In genomic region chr5:859391-859790, GRCh38 we compare ENCODE assay signal across 19 cellular contexts.
"Had no signal": no experiment of that assay in that cellular context is flagged by ENCODE, and none has a peak within 500 bp of the region (broad histone marks: within the 10 kb centered on the region; RNA-seq: fewer than 3 reads in every experiment).

No MANE protein-coding gene starts in this region.

- H3K27ac Mint-ChIP-seq: activated naive CD8-positive, alpha-beta T cell; activated T-cell treated with anti-CD3 and anti-CD28 coated beads, Interleukin-2, amount 50 U/mL, for 24 hours; activated T-helper 17 cell treated with anti-CD3 and anti-CD28 coated beads, Interleukin-2, amount 50 U/mL, for 72 hours; T-cell had no signal

- DNase-seq: activated CD4-positive, alpha-beta T cell treated with anti-CD3 and anti-CD28 coated beads for 1 hour; activated CD4-positive, alpha-beta T cell treated with anti-CD3 and anti-CD28 coated beads, Interleukin-2, amount 50 U/mL, for 4 hours; activated CD8-positive, alpha-beta memory T cell treated with anti-CD3 and anti-CD28 coated beads for 24 hours; activated CD8-positive, alpha-beta memory T cell treated with anti-CD3 and anti-CD28 coated beads, Interleukin-2, amount 50 U/mL, for 4 hours; activated T-cell treated with anti-CD3 and anti-CD28 coated beads, Interleukin-2, amount 50 U/mL, for 24 hours; foreskin fibroblast; naive thymus-derived CD4-positive, alpha-beta T cell; stimulated activated CD4-positive, alpha-beta T cell treated with anti-CD3 and anti-CD28 coated beads, Interleukin-1b, Interleukin-23, amount 100 ng/mL, for 48 hours; stimulated activated naive CD8-positive, alpha-beta T cell treated with anti-CD3 and anti-CD28 coated beads, Interleukin-15, amount 100 ng/mL, for 72 hours; T-cell; tibial artery; WERI-Rb-1 had no signal

- H3K4me1 Mint-ChIP-seq: activated T-helper 17 cell treated with anti-CD3 and anti-CD28 coated beads, Interleukin-2, amount 50 U/mL, for 72 hours; stimulated activated naive CD8-positive, alpha-beta T cell treated with anti-CD3 and anti-CD28 coated beads, Interleukin-15, amount 100 ng/mL, for 72 hours; T-cell had no signal

- H3K36me3 Mint-ChIP-seq: activated naive CD8-positive, alpha-beta T cell had no signal

- H3K27me3 Mint-ChIP-seq: activated naive CD8-positive, alpha-beta T cell; activated T-cell treated with anti-CD3 and anti-CD28 coated beads, Interleukin-2, amount 50 U/mL, for 24 hours; activated T-helper 17 cell treated with anti-CD3 and anti-CD28 coated beads, Interleukin-2, amount 50 U/mL, for 72 hours; naive thymus-derived CD4-positive, alpha-beta T cell; stimulated activated naive CD8-positive, alpha-beta T cell treated with anti-CD3 and anti-CD28 coated beads, Interleukin-15, amount 100 ng/mL, for 72 hours; T-cell had no signal

- H3K9me3 ChIP-seq: right lobe of liver, tibial artery had no signal

- H3K4me3 ChIP-seq: coronary artery, right lobe of liver, skin epidermis, tibial artery had no signal

- H3K9me3 Mint-ChIP-seq: activated T-cell treated with anti-CD3 and anti-CD28 coated beads, Interleukin-2, amount 50 U/mL, for 24 hours; activated T-helper 17 cell treated with anti-CD3 and anti-CD28 coated beads, Interleukin-2, amount 50 U/mL, for 72 hours; naive thymus-derived CD4-positive, alpha-beta T cell; stimulated activated effector memory CD8-positive, alpha-beta T cell treated with anti-CD3 and anti-CD28 coated beads, Interleukin-12 subunit alpha, Interleukin-12 subunit beta, amount 100 ng/mL, for 72 hours; stimulated activated naive CD8-positive, alpha-beta T cell treated with anti-CD3 and anti-CD28 coated beads, Interleukin-15, amount 100 ng/mL, for 72 hours; T-cell had no signal

- H3K27me3 ChIP-seq: right lobe of liver had no signal

- H3K4me1 ChIP-seq: tibial artery had no signal

- H3K27ac ChIP-seq: coronary artery, epithelial cell of prostate, right lobe of liver, skin epidermis, tibial artery, WERI-Rb-1 had no signal

- H3K4me3 Mint-ChIP-seq: activated naive CD8-positive, alpha-beta T cell; activated T-cell treated with anti-CD3 and anti-CD28 coated beads, Interleukin-2, amount 50 U/mL, for 24 hours; activated T-helper 17 cell treated with anti-CD3 and anti-CD28 coated beads, Interleukin-2, amount 50 U/mL, for 72 hours; naive thymus-derived CD4-positive, alpha-beta T cell; stimulated activated effector memory CD8-positive, alpha-beta T cell treated with anti-CD3 and anti-CD28 coated beads, Interleukin-12 subunit alpha, Interleukin-12 subunit beta, amount 100 ng/mL, for 72 hours; stimulated activated naive CD8-positive, alpha-beta T cell treated with anti-CD3 and anti-CD28 coated beads, Interleukin-15, amount 100 ng/mL, for 72 hours; T-cell had no signal
